8 cellular contexts compared by ENCODE assay signal in genomic region chr7:38177621-38178003, GRCh38. TPM values are rescaled to one million over a fixed set of nuclear protein-coding genes. Genes with fewer than 3 reads are reported as not detected.
A peak's percentile ranks its signal among the peaks of the same experiment; 100 is the strongest.
DNase-seq lines count a peak whose midpoint lies in the region; ATAC-seq, FAIRE-seq and TF ChIP-seq lines count a peak whose summit lies in the region.

No MANE protein-coding gene starts in this region.

- peak overlapping the region; percentile 56 for H3K27ac ChIP-seq in HepG2 (ENCODE audit: extremely low read length, insufficient read depth, low read length)

- H3K27ac Mint-ChIP-seq in activated naive CD4-positive, alpha-beta T cell treated with anti-CD3 and anti-CD28 coated beads, Interleukin-2, amount 50 U/mL, for 24 hours, result peak overlapping the region; percentile 97
- H3K27ac Mint-ChIP-seq in activated naive CD8-positive, alpha-beta T cell treated with anti-CD3 and anti-CD28 coated beads for 36 hours, result peak overlapping the region; percentile 92
- peak overlapping the region; percentile 95 for H3K27ac Mint-ChIP-seq in type B pancreatic cell

- H3K27me3 ChIP-seq in HepG2 (ENCODE audit: control insufficient read depth in 1 of 2, insufficient read depth in 2 of 2, low read length in 2 of 2), result no peaks in the 10 kb centered on the region; a peak in 1 of 5 replicates

- intact Hi-C loops in HepG2 (cut with micrococcal nuclease; ENCODE audit: unreplicated experiment), result loop anchor here (1.0 to 5.0 kb wide), 5 partner anchors 19 to 260 kb away; partner anchors contain the start of gene SFRP4

- H3K36me3 ChIP-seq in HepG2 (replicated peaks in 1 of 2; ENCODE audit: control insufficient read depth in 1 of 2, insufficient read depth in 2 of 2, low read length in 2 of 2), result no peaks in the 10 kb centered on the region

- peak overlapping the region; percentile 99 for H3K4me3 Mint-ChIP-seq in activated naive CD4-positive, alpha-beta T cell treated with anti-CD3 and anti-CD28 coated beads, Interleukin-2, amount 50 U/mL, for 24 hours
- H3K4me3 Mint-ChIP-seq in activated naive CD8-positive, alpha-beta T cell treated with anti-CD3 and anti-CD28 coated beads for 36 hours, result peak overlapping the region; percentile 97
- H3K4me3 Mint-ChIP-seq in type B pancreatic cell, result peak overlapping the region; percentile 97

- TSS peak; percentile 92 for BruUV-seq in HepG2 (replicated peaks; lab: Mats Ljungman, UMichigan)

- no peak for TF ChIP-seq CTCF in HepG2 (CRISPR knock-in tag; IDR thresholded peaks at IDR 0.05)
- TF ChIP-seq CTCF in type B pancreatic cell (conservative IDR thresholded peaks at IDR 0.05), result no peak

- FAIRE-seq in HepG2 (lab: Jason Lieb, UNC), result no peak

- H3K4me2 ChIP-seq in HepG2 (ENCODE audit: low read depth, low read length), result peak overlapping the region; percentile 77

- no peak for DNase-seq in activated naive CD4-positive, alpha-beta T cell treated with anti-CD3 and anti-CD28 coated beads, Interleukin-2, amount 50 U/mL, for 16 hours
- no peak for DNase-seq in activated naive CD8-positive, alpha-beta T cell treated with anti-CD3 and anti-CD28 coated beads for 36 hours
- no peak for DNase-seq in HepG2 (ENCODE audit: low spot score)
- no peak for DNase-seq in type B pancreatic cell (ENCODE audit: extremely low spot score, unreplicated experiment)
- DNase-seq in activated gamma-delta T cell treated with Interleukin-2 at 50 U/mL for 16 hours, result no peak
- DNase-seq in activated CD4-positive, alpha-beta T cell treated with anti-CD3 and anti-CD28 coated beads, Interleukin-2, amount 50 U/mL, for 1 hour, result no peak

- CTCF ChIA-PET in HepG2 (lab: Yijun Ruan, JAX; ENCODE audit: low intra/inter-chr PET ratio, low total read pairs), result no interaction called here

- peak overlapping the region; percentile 43; the same call in 1 of the 2 replicates for H3K9ac ChIP-seq in HepG2 (ENCODE audit: insufficient read depth, low read depth, low read length)

- no peaks in the 10 kb centered on the region for H4K20me1 ChIP-seq in HepG2 (ENCODE audit: insufficient read depth, low read length)

- peaks cover 18% of the 10 kb centered on the region for H3K4me1 ChIP-seq in HepG2 (ENCODE audit: insufficient read depth, low read length)

- TF ChIP-seq RAD21 in HepG2 (CRISPR knock-in tag; IDR thresholded peaks at IDR 0.05), result no peak

- H3K27me3 Mint-ChIP-seq in activated naive CD4-positive, alpha-beta T cell treated with anti-CD3 and anti-CD28 coated beads, Interleukin-2, amount 50 U/mL, for 24 hours, result peaks cover 2% of the 10 kb centered on the region
- peaks cover 13% of the 10 kb centered on the region for H3K27me3 Mint-ChIP-seq in activated naive CD8-positive, alpha-beta T cell treated with anti-CD3 and anti-CD28 coated beads for 36 hours
- peaks cover 6% of the 10 kb centered on the region for H3K27me3 Mint-ChIP-seq in type B pancreatic cell

- peaks cover 20% of the 10 kb centered on the region for H3K79me2 ChIP-seq in HepG2 (ENCODE audit: insufficient read depth, low read length)

- in situ Hi-C loops in HepG2 (cut with HindIII; ENCODE audit: extremely low pct_ligation_motif_present, low pct_unique_long_range_greater_than_20kb), result no loop called here

- POLR2A ChIA-PET in HepG2 (lab: Yijun Ruan, JAX), result interaction anchor here (1.2 to 1.8 kb wide), 8 partner anchors 18 to 1206 kb away, joined by 3 to 11 read pairs (median 6); partner anchors contain the start of genes EPDR1 and SFRP4

- H3K36me3 Mint-ChIP-seq in activated naive CD4-positive, alpha-beta T cell treated with anti-CD3 and anti-CD28 coated beads, Interleukin-2, amount 50 U/mL, for 24 hours, result no peaks in the 10 kb centered on the region
- peaks cover 1% of the 10 kb centered on the region for H3K36me3 Mint-ChIP-seq in activated naive CD8-positive, alpha-beta T cell treated with anti-CD3 and anti-CD28 coated beads for 36 hours
- no peaks in the 10 kb centered on the region for H3K36me3 Mint-ChIP-seq in type B pancreatic cell

- no peaks in the 10 kb centered on the region for H3K9me3 ChIP-seq in HepG2 (ENCODE audit: low read length)

- 43% methylated on average over 4 of the region's 15 CpGs for WGBS in HepG2 (ENCODE audit: low lambda C conversion rate)

- H3K9me3 Mint-ChIP-seq in activated naive CD4-positive, alpha-beta T cell treated with anti-CD3 and anti-CD28 coated beads, Interleukin-2, amount 50 U/mL, for 24 hours, result peaks cover 1% of the 10 kb centered on the region
- H3K9me3 Mint-ChIP-seq in activated naive CD8-positive, alpha-beta T cell treated with anti-CD3 and anti-CD28 coated beads for 36 hours, result no peaks in the 10 kb centered on the region
- H3K9me3 Mint-ChIP-seq in type B pancreatic cell, result no peaks in the 10 kb centered on the region

- H3K4me1 Mint-ChIP-seq in activated naive CD4-positive, alpha-beta T cell treated with anti-CD3 and anti-CD28 coated beads, Interleukin-2, amount 50 U/mL, for 24 hours, result peaks cover 43% of the 10 kb centered on the region
- H3K4me1 Mint-ChIP-seq in activated naive CD8-positive, alpha-beta T cell treated with anti-CD3 and anti-CD28 coated beads for 36 hours, result peaks cover 43% of the 10 kb centered on the region
- H3K4me1 Mint-ChIP-seq in type B pancreatic cell (ENCODE audit: unreplicated experiment), result peaks cover 16% of the 10 kb centered on the region

- TF ChIP-seq POLR2A in HepG2 (IDR thresholded peaks at IDR 0.05; ENCODE audit: insufficient read depth in 1 of 2, low read depth in 2 of 2, low read length in 2 of 2), result no peak; a peak in 1 of 4 replicates

- peak overlapping the region; percentile 92 for H2AFZ ChIP-seq in HepG2 (ENCODE audit: low read length)

- no peak for TF ChIP-seq EP300 in HepG2 (IDR thresholded peaks at IDR 0.05; ENCODE audit: low read depth in 2 of 2, low read length in 2 of 2)
- no peak for TF ChIP-seq EP300 in HepG2 (CRISPR knock-in tag; IDR thresholded peaks at IDR 0.05; ENCODE audit: borderline replicate concordance)

- ATAC-seq in HepG2, result no peak
- no peak for ATAC-seq in HG03460 (IDR thresholded peaks at IDR 0.05; ENCODE audit: unreplicated experiment)

- H3K4me3 ChIP-seq in HepG2 (replicated peaks in 1 of 3; ENCODE audit: insufficient read depth in 1 of 3, low read depth in 2 of 3, low read length in 3 of 3), result peak overlapping the region; percentile 55 to 94 (median 81)

RNA-seq across cellular contexts. Expression of gene STARD3NL, which starts 0.4 kb away (rescaled TPM):
- 10 to 100 TPM; 30.3 to 30.6 TPM for total RNA-seq in activated naive CD8-positive, alpha-beta T cell treated with anti-CD3 and anti-CD28 coated beads for 36 hours
- total RNA-seq in HepG2 (2016; rRNA removed; fragmentation: Illumina TruSeq; extraction: Trizol) (38.2 and 42.3 TPM in 2 replicates), type B pancreatic cell (ENCODE audit: low replicate concordance) (29.0 and 46.7 TPM in 2 replicates)
- 87.5 and 103 TPM in 2 replicates for total RNA-seq in HepG2 (2016; cell fraction: cytosol; rRNA removed; fragmentation: Illumina TruSeq; extraction: Trizol; ENCODE audit: low read depth)
- total RNA-seq in HepG2 (2016; cell fraction: insoluble cytoplasmic fraction; rRNA removed; fragmentation: Illumina TruSeq; extraction: Trizol), result 39.9 and 44.0 TPM in 2 replicates
- 116 and 126 TPM in 2 replicates for total RNA-seq in HepG2 (2016; cell fraction: membrane; rRNA removed; fragmentation: Illumina TruSeq; extraction: Trizol)
- total RNA-seq in HepG2 (2016; cell fraction: nucleus; rRNA removed; fragmentation: Illumina TruSeq; extraction: Trizol), result 23.4 and 26.6 TPM in 2 replicates
- 30.0 and 37.3 TPM in 2 replicates for polyA plus RNA-seq in HepG2 (2011; rRNA removed)
- 23.6 and 30.4 TPM in 2 replicates for polyA plus RNA-seq in HepG2 (2011; cell fraction: cytosol; rRNA removed)
- polyA plus RNA-seq in HepG2 (2011; cell fraction: nucleus; rRNA removed), result 6.3 and 8.6 TPM in 2 replicates
- polyA plus RNA-seq in HepG2 (2012), result 25.5 and 25.9 TPM in 2 replicates
- 95.7 and 120 TPM in 2 replicates for polyA plus RNA-seq in HepG2 (2016; cell fraction: cytosol; fragmentation: Illumina TruSeq; extraction: Trizol; ENCODE audit: low read depth)
- 36.5 and 40.5 TPM in 2 replicates for polyA plus RNA-seq in HepG2 (2016; cell fraction: insoluble cytoplasmic fraction; fragmentation: Illumina TruSeq; extraction: Trizol; ENCODE audit: low read depth)
- polyA plus RNA-seq in HepG2 (2016; cell fraction: membrane; fragmentation: Illumina TruSeq; extraction: Trizol; ENCODE audit: low read depth), result 105 and 119 TPM in 2 replicates
- 29.8 and 34.2 TPM in 2 replicates for polyA plus RNA-seq in HepG2 (2016; cell fraction: nucleus; fragmentation: Illumina TruSeq; extraction: Trizol; ENCODE audit: insufficient read depth, low read depth)
- polyA minus RNA-seq in HepG2 (2011; rRNA and poly(A)+ RNA removed; ENCODE audit: low replicate concordance), result 4.3 and 10.2 TPM in 2 replicates
- polyA minus RNA-seq in HepG2 (2011; cell fraction: cytosol; rRNA and poly(A)+ RNA removed), result 14.2 and 17.9 TPM in 2 replicates
- polyA minus RNA-seq in HepG2 (2011; cell fraction: nucleus; rRNA and poly(A)+ RNA removed), result 12.2 and 19.9 TPM in 2 replicates
